In the genomic region with DNA sequence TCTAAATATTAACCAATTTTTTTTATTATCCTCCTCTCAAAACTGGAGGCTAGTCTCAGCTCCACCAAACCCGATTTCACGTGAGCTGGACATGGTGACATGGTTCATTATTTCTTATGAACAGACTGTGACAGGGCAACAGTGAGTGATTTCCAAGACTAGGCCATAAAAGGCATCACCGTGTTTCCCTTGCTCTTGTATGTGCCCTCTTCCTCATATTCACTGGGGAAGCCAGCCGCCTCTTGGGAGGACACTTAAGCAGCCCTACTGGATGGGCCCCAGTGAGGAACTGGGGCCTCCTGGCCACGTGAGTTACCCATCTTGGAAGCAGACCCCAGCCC, we compare ENCODE assay signal across 1 cellular context.
TF ChIP-seq lines count a peak whose summit lies in the region.

No MANE protein-coding gene starts in this region.

TF ChIP-seq in IMR-90, 13 proteins besides CTCF, POLR2A, EP300 and RAD21:
- TF ChIP-seq MAZ (IDR thresholded peaks at IDR 0.05; ENCODE audit: borderline replicate concordance, low read depth, low read length): no peak
- TF ChIP-seq RCOR1 (IDR thresholded peaks at IDR 0.05; ENCODE audit: insufficient replicate concordance, low read length): no peak
- TF ChIP-seq CEBPB (IDR thresholded peaks at IDR 0.05; ENCODE audit: low read depth, low read length): no peak
- no peak for TF ChIP-seq BHLHE40 (IDR thresholded peaks at IDR 0.05; ENCODE audit: low read depth, low read length)
- TF ChIP-seq SMC3 (IDR thresholded peaks at IDR 0.05; ENCODE audit: low read depth, low read length): no peak
- TF ChIP-seq CHD1 (IDR thresholded peaks at IDR 0.05; ENCODE audit: low read depth, low read length): no peak
- TF ChIP-seq, protein P1, sequence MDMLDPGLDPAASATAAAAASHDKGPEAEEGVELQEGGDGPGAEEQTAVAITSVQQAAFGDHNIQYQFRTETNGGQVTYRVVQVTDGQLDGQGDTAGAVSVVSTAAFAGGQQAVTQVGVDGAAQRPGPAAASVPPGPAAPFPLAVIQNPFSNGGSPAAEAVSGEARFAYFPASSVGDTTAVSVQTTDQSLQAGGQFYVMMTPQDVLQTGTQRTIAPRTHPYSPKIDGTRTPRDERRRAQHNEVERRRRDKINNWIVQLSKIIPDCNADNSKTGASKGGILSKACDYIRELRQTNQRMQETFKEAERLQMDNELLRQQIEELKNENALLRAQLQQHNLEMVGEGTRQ (IDR thresholded peaks at IDR 0.05; ENCODE audit: low read depth, low read length): no peak
- no peak for TF ChIP-seq MXI1 (IDR thresholded peaks at IDR 0.05; ENCODE audit: borderline replicate concordance, low read depth, low read length)
